ENCODE assay signal across 8 cellular contexts in genomic region chrX:386239-386767, GRCh38. TPM values are rescaled to one million over a fixed set of nuclear protein-coding genes. Genes with fewer than 3 reads are reported as not detected.
DNase-seq lines count a peak whose midpoint lies in the region; ATAC-seq and TF ChIP-seq lines count a peak whose summit lies in the region.

No MANE protein-coding gene starts in this region.

- H3K4me1 ChIP-seq in hepatocyte (ENCODE audit: insufficient read depth) = peaks cover 10% of the 10 kb centered on the region

- peak overlapping the region; percentile 93 for H3K4me2 ChIP-seq in hepatocyte

- H3K4me3 Mint-ChIP-seq in activated T-cell treated with anti-CD3 and anti-CD28 coated beads, Interleukin-2, amount 50 U/mL, for 72 hours = peak overlapping the region; percentile 66 to 70

- no peaks in the 10 kb centered on the region for H4K20me1 ChIP-seq in hepatocyte (ENCODE audit: insufficient read depth, poor library complexity, severe bottlenecking)

- no peaks in the 10 kb centered on the region for H3K27me3 ChIP-seq in hepatocyte

- H3K4me3 ChIP-seq in hepatocyte = peak overlapping the region; percentile 32

- no peaks in the 10 kb centered on the region for H3K9me3 ChIP-seq in hepatocyte (ENCODE audit: low read depth)

- H3K27ac Mint-ChIP-seq in activated T-cell treated with anti-CD3 and anti-CD28 coated beads, Interleukin-2, amount 50 U/mL, for 72 hours = no peak overlapping the region

- TF ChIP-seq CTCF in hepatocyte (IDR thresholded peaks at IDR 0.05; ENCODE audit: poor library complexity) = no peak

- no peaks in the 10 kb centered on the region for H3K9me2 ChIP-seq in hepatocyte (replicated peaks; ENCODE audit: insufficient read depth)

- intact Hi-C loops in posterior vena cava (cut with DNase I) = no loop called here

- DNase-seq in activated T-cell treated with anti-CD3 and anti-CD28 coated beads for 24 hours (ENCODE audit: low read depth) = peak; percentile 36
- no peak for DNase-seq in activated T-cell treated with anti-CD3 and anti-CD28 coated beads, Interleukin-2, amount 50 U/mL, for 1 hour
- peak; percentile 62 to 70 for DNase-seq in activated T-cell treated with anti-CD3 and anti-CD28 coated beads, Interleukin-2, amount 50 U/mL, for 72 hours
- peak; percentile 14 for DNase-seq in hepatocyte (ENCODE audit: low spot score)
- DNase-seq in stimulated activated CD4-positive, alpha-beta T cell treated with anti-CD3 and anti-CD28 coated beads, Interleukin-4, amount 100 ng/mL, for 24 hours = peak; percentile 55
- DNase-seq in posterior vena cava (ENCODE audit: low spot score) = no peak
- DNase-seq in HCEC 1CT = no peak

- peaks cover 10% of the 10 kb centered on the region for H3K4me1 Mint-ChIP-seq in activated T-cell treated with anti-CD3 and anti-CD28 coated beads, Interleukin-2, amount 50 U/mL, for 72 hours (ENCODE audit: low read depth)

- 3% methylated on average over 8 of the region's 57 CpGs for WGBS in hepatocyte (ENCODE audit: low lambda C conversion rate, missing lambda C conversion rate)

- H3K27ac ChIP-seq in hepatocyte = peak overlapping the region; percentile 99

- ATAC-seq in HG03354 (IDR thresholded peaks at IDR 0.05; ENCODE audit: poor library complexity, severe bottlenecking, unreplicated experiment) = peak; percentile 42
- ATAC-seq in activated T-cell treated with anti-CD3 and anti-CD28 coated beads, Interleukin-2, amount 50 U/mL, for 72 hours (replicated peaks in 1 of 2) = peak; percentile 46 to 49

- H3K9me3 Mint-ChIP-seq in activated T-cell treated with anti-CD3 and anti-CD28 coated beads, Interleukin-2, amount 50 U/mL, for 72 hours = no peaks in the 10 kb centered on the region

- peaks cover 17% of the 10 kb centered on the region for H3K79me2 ChIP-seq in hepatocyte

- no peaks in the 10 kb centered on the region for H3K27me3 Mint-ChIP-seq in activated T-cell treated with anti-CD3 and anti-CD28 coated beads, Interleukin-2, amount 50 U/mL, for 72 hours (ENCODE audit: low read depth)

- no peaks in the 10 kb centered on the region for H3K36me3 ChIP-seq in hepatocyte (replicated peaks; ENCODE audit: insufficient read depth, low read depth)

- H3K36me3 Mint-ChIP-seq in activated T-cell treated with anti-CD3 and anti-CD28 coated beads, Interleukin-2, amount 50 U/mL, for 72 hours (ENCODE audit: insufficient read depth in 2 of 2) = no peaks in the 10 kb centered on the region

- H2AFZ ChIP-seq in hepatocyte = peak overlapping the region; percentile 65

RNA-seq across cellular contexts. Expression of gene PPP2R3B, which starts 0.4 kb away (rescaled TPM):
- total RNA-seq in activated T-cell treated with anti-CD3 and anti-CD28 coated beads, Interleukin-2, amount 50 U/mL, for 72 hours = 10 to 100 TPM; 44.7 to 50.1 TPM
- total RNA-seq in hepatocyte (13.0 and 24.3 TPM in 2 replicates), posterior vena cava (10 to 100 TPM; 17.9 to 23.4 TPM)
- 21.1 and 22.4 TPM in 2 replicates for polyA plus RNA-seq in hepatocyte

Comparison
In these comparisons a context has a peak if more than half of its experiments do, and no peak if none do; other contexts are left out.
1. DNase-seq: peak in activated T-cell treated with anti-CD3 and anti-CD28 coated beads for 24 hours (single experiment), activated T-cell treated with anti-CD3 and anti-CD28 coated beads, Interleukin-2, amount 50 U/mL, for 72 hours (2 of 2), hepatocyte (single experiment) and stimulated activated CD4-positive, alpha-beta T cell treated with anti-CD3 and anti-CD28 coated beads, Interleukin-4, amount 100 ng/mL, for 24 hours (single experiment); none in activated T-cell treated with anti-CD3 and anti-CD28 coated beads, Interleukin-2, amount 50 U/mL, for 1 hour (single experiment), posterior vena cava (single experiment) and HCEC 1CT (single experiment).